Comparison of ENCODE assay signal across 10 cellular contexts in genomic region chr14:36068777-36069534, GRCh38.
DNase-seq lines count a peak whose midpoint lies in the region; ATAC-seq and TF ChIP-seq lines count a peak whose summit lies in the region.
"Had no signal": no experiment of that assay in that cellular context is flagged by ENCODE, and none has a peak within 500 bp of the region (broad histone marks: within the 10 kb centered on the region; RNA-seq: fewer than 3 reads in every experiment).

No MANE protein-coding gene starts in this region.

- no peaks in the 10 kb centered on the region for H3F3A ChIP-seq in GM23338 (replicated peaks; ENCODE audit: low read depth)

- H3K27ac ChIP-seq in GM23338 (ENCODE audit: low read depth) (no peak overlapping the region), RWPE2 (ENCODE audit: poor library complexity, severe bottlenecking) (peak overlapping the region; percentile 47)
- H3K27ac ChIP-seq: esophagus muscularis mucosa had no signal

- no peak overlapping the region for H2AFZ ChIP-seq in GM23338

- no peak overlapping the region for H3K4me3 Mint-ChIP-seq in GM23338
- H3K4me3 Mint-ChIP-seq: activated T-cell treated with anti-CD3 and anti-CD28 coated beads, Interleukin-2, amount 50 U/mL, for 24 hours had no signal

- H3K4me2 ChIP-seq in GM23338 = no peak overlapping the region

- H3K4me1 ChIP-seq in GM23338 (ENCODE audit: insufficient read depth) = no peaks in the 10 kb centered on the region
- H3K4me1 ChIP-seq in RWPE2 (ENCODE audit: insufficient read depth, poor library complexity, severe bottlenecking) = peaks cover 23% of the 10 kb centered on the region

- H3K36me3 ChIP-seq in GM23338 (ENCODE audit: insufficient read depth) = no peaks in the 10 kb centered on the region
- no peaks in the 10 kb centered on the region for H3K36me3 ChIP-seq in RWPE2 (ENCODE audit: low read depth)
- H3K36me3 ChIP-seq: esophagus muscularis mucosa had no signal

- H4K20me1 ChIP-seq in GM23338 (replicated peaks; ENCODE audit: insufficient read depth) = no peaks in the 10 kb centered on the region

- no peaks in the 10 kb centered on the region for H3K27me3 Mint-ChIP-seq in GM23338 (ENCODE audit: insufficient read depth, low read depth, poor library complexity)

- H3K9me3 Mint-ChIP-seq in GM23338 = no peaks in the 10 kb centered on the region
- H3K9me3 Mint-ChIP-seq: activated T-cell treated with anti-CD3 and anti-CD28 coated beads, Interleukin-2, amount 50 U/mL, for 24 hours had no signal

- no peaks in the 10 kb centered on the region for H3K36me3 Mint-ChIP-seq in GM23338 (ENCODE audit: low read depth)

- no peaks in the 10 kb centered on the region for H3K9me3 ChIP-seq in RWPE2 (ENCODE audit: severe bottlenecking)
- H3K9me3 ChIP-seq: esophagus muscularis mucosa had no signal

- ATAC-seq in GM23338 = peak; percentile 33
- ATAC-seq in RWPE2 (ENCODE audit: low read depth) = peak; percentile 81
- no peak for ATAC-seq in HG03520 (IDR thresholded peaks at IDR 0.05; ENCODE audit: unreplicated experiment)

- no peak overlapping the region for H3K27ac Mint-ChIP-seq in GM23338
- H3K27ac Mint-ChIP-seq: activated T-cell treated with anti-CD3 and anti-CD28 coated beads, Interleukin-2, amount 50 U/mL, for 24 hours had no signal

- H3K27me3 ChIP-seq in GM23338 (ENCODE audit: insufficient read depth) (no peaks in the 10 kb centered on the region), RWPE2 (ENCODE audit: insufficient read depth, poor library complexity, severe bottlenecking) (no peaks in the 10 kb centered on the region)

- peak; percentile 59 for DNase-seq in AG20443 (ENCODE audit: low spot score)
- no peak for DNase-seq in GM23338 (ENCODE audit: low spot score)
- DNase-seq in RWPE2 (ENCODE audit: low spot score) = no peak
- peak; percentile 71 for DNase-seq in kidney tubule cell (ENCODE audit: low spot score)
- DNase-seq in NOMO-1 treated with DMSO at 0.1 percent for 48 hours (lab: John Stamatoyannopoulos, UW; ENCODE audit: unreplicated experiment) = no peak
- DNase-seq in SIG-M5 treated with dmso at 0.1 percent for 504 hours (lab: John Stamatoyannopoulos, UW; ENCODE audit: unreplicated experiment) = no peak
- no peak for DNase-seq in globus pallidus (ENCODE audit: low spot score)

- TF ChIP-seq CTCF in GM23338 (conservative IDR thresholded peaks at IDR 0.05; ENCODE audit: low read depth in 2 of 2) (no peak), RWPE2 (IDR thresholded peaks at IDR 0.05; ENCODE audit: poor library complexity, severe bottlenecking) (no peak)

- H3K4me3 ChIP-seq in GM23338 = no peak overlapping the region
- no peak overlapping the region for H3K4me3 ChIP-seq in RWPE2 (ENCODE audit: severe bottlenecking)
- H3K4me3 ChIP-seq: esophagus muscularis mucosa had no signal

- H3K4me1 Mint-ChIP-seq in GM23338 = peaks cover 4% of the 10 kb centered on the region; the same call in 2 of the 3 replicates

- no peaks in the 10 kb centered on the region for H3K9me2 ChIP-seq in GM23338 (ENCODE audit: insufficient read depth)

- no peaks in the 10 kb centered on the region for H3K79me2 ChIP-seq in GM23338 (replicated peaks; ENCODE audit: insufficient read depth)

TF ChIP-seq in GM23338, 12 proteins besides CTCF, POLR2A, EP300 and RAD21 (continues in another document):
- TF ChIP-seq REST (IDR thresholded peaks at IDR 0.05; ENCODE audit: unreplicated experiment) = no peak
- no peak for TF ChIP-seq ETS1 (IDR thresholded peaks at IDR 0.05)
- no peak for TF ChIP-seq JUNB (IDR thresholded peaks at IDR 0.05; ENCODE audit: unreplicated experiment)
- no peak for TF ChIP-seq ZNF331 (CRISPR knock-in tag; IDR thresholded peaks at IDR 0.05; ENCODE audit: low read depth)
- TF ChIP-seq ZNF114 (CRISPR knock-in tag; IDR thresholded peaks at IDR 0.05) = no peak
- TF ChIP-seq EZH2phosphoT487 (IDR thresholded peaks at IDR 0.05; ENCODE audit: unreplicated experiment) = no peak
- no peak for TF ChIP-seq CREB1 (CRISPR knock-in tag; IDR thresholded peaks at IDR 0.05; ENCODE audit: low read depth)
- TF ChIP-seq POLR2AphosphoS5 (IDR thresholded peaks at IDR 0.05; ENCODE audit: low read depth) = no peak
- TF ChIP-seq EZH2 (IDR thresholded peaks at IDR 0.05; ENCODE audit: low read depth, unreplicated experiment) = no peak
- TF ChIP-seq NANOG (IDR thresholded peaks at IDR 0.05; ENCODE audit: borderline replicate concordance) = no peak
- no peak for TF ChIP-seq STAT1 (IDR thresholded peaks at IDR 0.05; ENCODE audit: unreplicated experiment)

Comparison
In these comparisons a context has a peak if more than half of its experiments do, and no peak if none do; other contexts are left out.
1. DNase-seq: peak in AG20443 (single experiment) and kidney tubule cell (single experiment); none in GM23338 (single experiment), RWPE2 (single experiment), NOMO-1 treated with DMSO at 0.1 percent for 48 hours (single experiment), SIG-M5 treated with dmso at 0.1 percent for 504 hours (single experiment) and globus pallidus (single experiment).